10 cellular contexts compared by ENCODE assay signal in the genomic region with DNA sequence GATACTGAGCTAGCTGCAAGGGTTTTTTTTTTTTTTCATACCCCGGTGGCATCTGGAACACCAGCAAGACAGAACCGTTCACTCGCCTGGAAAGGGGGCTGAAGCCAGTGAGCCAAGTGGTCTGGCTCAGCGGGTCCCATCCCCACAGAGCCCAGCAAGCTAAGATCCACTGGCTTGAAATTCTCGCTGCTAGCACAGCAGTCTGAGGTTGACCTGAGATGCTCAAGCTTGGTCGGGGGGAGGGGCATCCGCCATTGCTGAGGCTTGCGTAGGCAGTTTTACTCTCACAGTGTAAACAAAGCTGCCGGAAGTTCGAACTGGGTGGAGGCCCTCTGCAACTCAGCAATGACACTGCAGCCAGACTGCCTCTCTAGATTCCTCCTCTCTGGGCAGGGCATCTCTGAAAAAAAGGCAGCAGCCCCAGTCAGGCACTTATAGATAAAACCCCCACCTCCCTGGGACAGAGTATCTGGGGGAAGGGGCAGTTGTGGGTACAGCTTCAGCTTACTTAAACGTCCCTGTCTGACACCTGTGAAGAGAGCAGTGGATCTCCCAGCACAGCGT. TPM values are rescaled to one million over a fixed set of nuclear protein-coding genes. Genes with fewer than 3 reads are reported as not detected.
A peak's percentile ranks its signal among the peaks of the same experiment; 100 is the strongest.
DNase-seq lines count a peak whose midpoint lies in the region; ATAC-seq and TF ChIP-seq lines count a peak whose summit lies in the region.
"Had no signal": no experiment of that assay in that cellular context is flagged by ENCODE, and none has a peak within 500 bp of the region (broad histone marks: within the 10 kb centered on the region; RNA-seq: fewer than 3 reads in every experiment).

No MANE protein-coding gene starts in this region.

- peaks cover 2% of the 10 kb centered on the region for H3K27me3 Mint-ChIP-seq in osteocyte (ENCODE audit: unreplicated experiment)

- H3K4me1 Mint-ChIP-seq in osteocyte (ENCODE audit: unreplicated experiment) = peaks cover 19% of the 10 kb centered on the region

- ATAC-seq in mucosa of descending colon (peak; percentile 80), HG03457 (IDR thresholded peaks at IDR 0.05; ENCODE audit: unreplicated experiment) (no peak)

- H3K27ac ChIP-seq in tibial artery (no peak overlapping the region), coronary artery (no peak overlapping the region)

- H3K36me3 Mint-ChIP-seq in osteocyte (ENCODE audit: unreplicated experiment) = peaks cover 8% of the 10 kb centered on the region

- H3K9me3 ChIP-seq in mucosa of descending colon (no peaks in the 10 kb centered on the region), tibial artery (peaks cover 0 to 4% (median 0%) of the 10 kb centered on the region in 3 donors)

- H3K27me3 ChIP-seq in tibial artery = no peaks in the 10 kb centered on the region

- H3K4me3 Mint-ChIP-seq in osteocyte (ENCODE audit: unreplicated experiment) = no peak overlapping the region
- H3K4me3 Mint-ChIP-seq: activated naive CD8-positive, alpha-beta T cell treated with anti-CD3 and anti-CD28 coated beads, Interleukin-2, amount 10 ng/mL, durations not matched to agents 7 days and 5 days had no signal

- no peak overlapping the region for H3K27ac Mint-ChIP-seq in osteocyte (ENCODE audit: unreplicated experiment)
- H3K27ac Mint-ChIP-seq: activated naive CD8-positive, alpha-beta T cell treated with anti-CD3 and anti-CD28 coated beads, Interleukin-2, amount 10 ng/mL, durations not matched to agents 7 days and 5 days had no signal

- peaks cover 11% of the 10 kb centered on the region for H3K4me1 ChIP-seq in mucosa of descending colon (ENCODE audit: low read depth)
- peaks cover 0 to 5% (median 2%) of the 10 kb centered on the region in 4 donors for H3K4me1 ChIP-seq in tibial artery

- intact Hi-C loops in mucosa of descending colon (cut with DNase I, micrococcal nuclease) (loop anchor here in 1 of 2 donors (10.0 kb wide), 1 partner anchor 51 kb away; no protein-coding TSS in a partner anchor), tibial artery (cut with DNase I; ENCODE audit: low total_unique reads) (no loop called here)

- H3K36me3 ChIP-seq in mucosa of descending colon (ENCODE audit: low read depth) (no peaks in the 10 kb centered on the region), tibial artery (no peaks in the 10 kb centered on the region)

- TF ChIP-seq CTCF in cardiac fibroblast (IDR thresholded peaks at IDR 0.05; ENCODE audit: low read depth, low read length) (no peak), mucosa of descending colon (IDR thresholded peaks at IDR 0.05) (no peak), tibial artery (IDR thresholded peaks at IDR 0.05) (no peak), osteocyte (IDR thresholded peaks at IDR 0.05) (no peak), coronary artery (IDR thresholded peaks at IDR 0.05) (no peak)

- DNase-seq in EH (ENCODE audit: low read depth) = peak; percentile 67
- peak; percentile 74 to 86 for DNase-seq in SHP77 (lab: John Stamatoyannopoulos, UW)
- DNase-seq in cardiac fibroblast (ENCODE audit: low read depth in 2 of 2) = peak; percentile 58 to 68
- peak; percentile 85 to 93 (median 87) for DNase-seq in mucosa of descending colon
- no peak for DNase-seq in tibial artery
- DNase-seq in osteocyte (ENCODE audit: extremely low spot score, unreplicated experiment) = no peak
- DNase-seq in coronary artery (ENCODE audit: low spot score) = no peak
- DNase-seq: activated naive CD8-positive, alpha-beta T cell treated with anti-CD3 and anti-CD28 coated beads, Interleukin-2, amount 10 ng/mL, durations not matched to agents 7 days and 5 days; hippocampal formation had no signal

- H3K4me3 ChIP-seq in cardiac fibroblast (replicated peaks in 1 of 2; ENCODE audit: low read depth in 2 of 2, low read length in 2 of 2) = no peak overlapping the region
- no peak overlapping the region for H3K4me3 ChIP-seq in mucosa of descending colon
- no peak overlapping the region for H3K4me3 ChIP-seq in tibial artery
- no peak overlapping the region for H3K4me3 ChIP-seq in coronary artery

- H3K9me3 Mint-ChIP-seq in osteocyte (ENCODE audit: unreplicated experiment) = peaks cover 8% of the 10 kb centered on the region

RNA-seq across cellular contexts. Expression of a gene that starts 5.1 kb away (rescaled TPM):
- total RNA-seq in mucosa of descending colon (10 to 100 TPM; 29.0 to 45.1 (median 33.1) TPM), osteocyte (63.8 and 66.4 TPM in 2 replicates)

RNA-seq across cellular contexts. Expression of a gene that starts 31.0 kb away (rescaled TPM):
- total RNA-seq in mucosa of descending colon (100 to 1,000 TPM in 2 of 3 donors, 10 to 100 TPM in 1; 82.7 to 160 (median 150) TPM), osteocyte (8.8 and 10.0 TPM in 2 replicates)

Comparison
In these comparisons a context has a peak if more than half of its experiments do, and no peak if none do; other contexts are left out.
1. DNase-seq: peak in EH (single experiment), SHP77 (2 of 2), cardiac fibroblast (2 of 2) and mucosa of descending colon (3 of 3); none in tibial artery (0 of 2), osteocyte (single experiment) and coronary artery (single experiment).